Comparison of ENCODE assay signal across 20 cellular contexts in the genomic region with DNA sequence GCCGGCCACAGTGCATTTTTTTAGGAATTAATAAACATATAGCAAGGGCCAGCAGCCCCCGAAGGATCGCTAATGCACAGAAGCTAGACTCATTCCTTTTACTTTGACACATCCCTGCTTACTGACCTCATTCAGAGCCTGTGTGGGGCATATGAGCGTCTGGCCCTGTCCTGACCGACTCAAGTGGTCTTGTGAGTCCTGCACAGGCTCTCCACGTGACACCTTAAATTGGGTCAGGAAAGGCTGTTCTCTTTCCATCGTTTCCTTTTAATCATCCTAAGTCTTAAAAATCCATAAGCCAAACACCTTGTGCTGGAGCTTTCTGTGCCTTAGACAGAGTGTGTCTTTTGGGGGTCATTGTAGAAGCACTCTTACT. TPM values are rescaled to one million over a fixed set of nuclear protein-coding genes. Genes with fewer than 3 reads are reported as not detected.
DNase-seq lines count a peak whose midpoint lies in the region; ATAC-seq, FAIRE-seq and TF ChIP-seq lines count a peak whose summit lies in the region.
"Had no signal": no experiment of that assay in that cellular context is flagged by ENCODE, and none has a peak within 500 bp of the region (broad histone marks: within the 10 kb centered on the region; RNA-seq: fewer than 3 reads in every experiment).

No MANE protein-coding gene starts in this region.

- DNase-seq in activated CD4-positive, alpha-beta T cell treated with anti-CD3 and anti-CD28 coated beads, Interleukin-2, amount 10 ng/mL, durations not matched to agents 24 days and 14 days, result no peak
- no peak for DNase-seq in activated CD4-positive, alpha-beta T cell treated with anti-CD3 and anti-CD28 coated beads, Interleukin-2, amount 50 U/mL, for 4 hours
- peak; percentile 26 for DNase-seq in G401 (ENCODE audit: low spot score)
- no peak for DNase-seq in right atrium auricular region (ENCODE audit: low spot score)
- DNase-seq in HTR-8/SVneo (ENCODE audit: insufficient read length, low spot score), result no peak
- DNase-seq in NCI-H1092 (lab: John Stamatoyannopoulos, UW), result no peak
- DNase-seq: 8988T; activated effector memory CD4-positive, alpha-beta T cell treated with Interleukin-2 at 50 U/mL for 16 hours; CD4-positive, CD25-positive, alpha-beta regulatory T cell; cortex of kidney; islet precursor cell; NCI-H2029; NCI-H526 treated with DMSO at 0.1 percent for 48 hours; stimulated activated CD4-positive, alpha-beta T cell treated with anti-CD3 and anti-CD28 coated beads, Interleukin-12 subunit alpha, Interleukin-12 subunit beta, amount 100 ng/mL, for 4 hours; stimulated activated CD4-positive, alpha-beta T cell treated with anti-CD3 and anti-CD28 coated beads, Interleukin-4, amount 100 ng/mL, for 4 hours; stimulated activated naive CD4-positive, alpha-beta T cell treated with Interleukin-2 at 50 U/mL for 16 hours; upper lobe of right lung had no signal

- H3K27me3 ChIP-seq in right atrium auricular region, result no peaks in the 10 kb centered on the region
- H3K27me3 ChIP-seq in rectal smooth muscle tissue (ENCODE audit: control insufficient read depth, insufficient read depth, low read length), result no peaks in the 10 kb centered on the region
- H3K27me3 ChIP-seq: upper lobe of right lung had no signal

- in situ Hi-C loops in G401 (cut with HindIII; ENCODE audit: low sequenced_read_pairs), result no loop called here

- H3K4me1 ChIP-seq in right atrium auricular region (peaks cover 0 to 36% of the 10 kb centered on the region in 2 donors), rectal smooth muscle tissue (ENCODE audit: control insufficient read depth, insufficient read depth, low read length) (peaks cover 40% of the 10 kb centered on the region)
- H3K4me1 ChIP-seq: upper lobe of right lung had no signal

- peaks cover 16% of the 10 kb centered on the region for H3K4me1 Mint-ChIP-seq in activated CD4-positive, alpha-beta T cell treated with anti-CD3 and anti-CD28 coated beads, Interleukin-2, amount 10 ng/mL, durations not matched to agents 24 days and 14 days

- ATAC-seq in HG03342 (IDR thresholded peaks at IDR 0.05; ENCODE audit: unreplicated experiment), result no peak
- ATAC-seq: upper lobe of right lung had no signal

- H3K36me3 ChIP-seq in right atrium auricular region (peaks cover 15% of the 10 kb centered on the region), rectal smooth muscle tissue (ENCODE audit: control insufficient read depth, insufficient read depth, low read length) (peaks cover 21% of the 10 kb centered on the region)

- H3K27me3 Mint-ChIP-seq in activated CD4-positive, alpha-beta T cell treated with anti-CD3 and anti-CD28 coated beads, Interleukin-2, amount 10 ng/mL, durations not matched to agents 24 days and 14 days, result no peaks in the 10 kb centered on the region
- H3K27me3 Mint-ChIP-seq: CD4-positive, CD25-positive, alpha-beta regulatory T cell had no signal

- H3K27ac ChIP-seq in right atrium auricular region (peak overlapping the region; percentile 72 to 77), rectal smooth muscle tissue (ENCODE audit: low read depth, low read length) (peak overlapping the region; percentile 88)
- H3K27ac ChIP-seq: upper lobe of right lung had no signal

- H3K9me3 Mint-ChIP-seq in activated CD4-positive, alpha-beta T cell treated with anti-CD3 and anti-CD28 coated beads, Interleukin-2, amount 10 ng/mL, durations not matched to agents 24 days and 14 days, result no peaks in the 10 kb centered on the region
- H3K9me3 Mint-ChIP-seq: CD4-positive, CD25-positive, alpha-beta regulatory T cell had no signal

- H3K4me3 ChIP-seq in right atrium auricular region, result no peak overlapping the region
- H3K4me3 ChIP-seq in rectal smooth muscle tissue (ENCODE audit: low read length), result peak overlapping the region; percentile 4
- H3K4me3 ChIP-seq: lung, upper lobe of right lung had no signal

- H3K27ac Mint-ChIP-seq in activated CD4-positive, alpha-beta T cell treated with anti-CD3 and anti-CD28 coated beads, Interleukin-2, amount 10 ng/mL, durations not matched to agents 24 days and 14 days, result peak overlapping the region; percentile 4

- FAIRE-seq in HTR-8/SVneo (lab: Jason Lieb, UNC), result no peak

- intact Hi-C loops in activated CD4-positive, alpha-beta T cell treated with anti-CD3 and anti-CD28 coated beads, Interleukin-2, amount 10 ng/mL, durations not matched to agents 24 days and 14 days (cut with micrococcal nuclease), result no loop called here

- no peak for TF ChIP-seq CTCF in right atrium auricular region (IDR thresholded peaks at IDR 0.05)

- H3K9me3 ChIP-seq in right atrium auricular region, result no peaks in the 10 kb centered on the region
- H3K9me3 ChIP-seq: upper lobe of right lung had no signal

- H3K9ac ChIP-seq in rectal smooth muscle tissue (ENCODE audit: low read length), result no peak overlapping the region

- H3K36me3 Mint-ChIP-seq in activated CD4-positive, alpha-beta T cell treated with anti-CD3 and anti-CD28 coated beads, Interleukin-2, amount 10 ng/mL, durations not matched to agents 24 days and 14 days (ENCODE audit: low read depth), result peaks cover 48% of the 10 kb centered on the region

- H3K4me3 Mint-ChIP-seq in activated CD4-positive, alpha-beta T cell treated with anti-CD3 and anti-CD28 coated beads, Interleukin-2, amount 10 ng/mL, durations not matched to agents 24 days and 14 days, result no peak overlapping the region
- H3K4me3 Mint-ChIP-seq: CD4-positive, CD25-positive, alpha-beta regulatory T cell had no signal

RNA-seq across cellular contexts. Expression of a gene that starts 18.6 kb away (rescaled TPM):
- total RNA-seq in activated CD4-positive, alpha-beta T cell treated with anti-CD3 and anti-CD28 coated beads, Interleukin-2, amount 10 ng/mL, durations not matched to agents 24 days and 14 days, result 46.0 and 46.1 TPM in 2 replicates
- 19.5 and 22.3 TPM in 2 replicates for total RNA-seq in G401 (2014; rRNA removed; shearing (Covaris generic))
- 10 to 100 TPM; 44.1 to 50.7 TPM for total RNA-seq in right atrium auricular region

RNA-seq across cellular contexts. Expression of a gene that starts 18.8 kb away (rescaled TPM):
- total RNA-seq in activated CD4-positive, alpha-beta T cell treated with anti-CD3 and anti-CD28 coated beads, Interleukin-2, amount 10 ng/mL, durations not matched to agents 24 days and 14 days, result 140 and 143 TPM in 2 replicates
- 29.5 and 39.1 TPM in 2 replicates for total RNA-seq in G401 (2014; rRNA removed; shearing (Covaris generic))
- 10 to 100 TPM; 24.6 to 31.4 TPM for total RNA-seq in right atrium auricular region

RNA-seq across cellular contexts. Expression of a gene that starts 56.2 kb away (rescaled TPM):
- 17.0 and 18.3 TPM in 2 replicates for total RNA-seq in activated CD4-positive, alpha-beta T cell treated with anti-CD3 and anti-CD28 coated beads, Interleukin-2, amount 10 ng/mL, durations not matched to agents 24 days and 14 days
- not detected in 2 replicates for total RNA-seq in G401 (2014; rRNA removed; shearing (Covaris generic))
- 10 to 100 TPM in 1 of 2 donors, 1 to 10 TPM in 1; 9.5 to 11.7 TPM for total RNA-seq in right atrium auricular region

Comparison
In these comparisons a context has a peak if more than half of its experiments do, and no peak if none do; other contexts are left out.
1. RNA of a gene that starts 56.2 kb away (total RNA-seq): 17.0 to 18.3 TPM in activated CD4-positive, alpha-beta T cell treated with anti-CD3 and anti-CD28 coated beads, Interleukin-2, amount 10 ng/mL, durations not matched to agents 24 days and 14 days and 9.5 to 11.7 TPM in right atrium auricular region; not detected in G401; every median in the first group is over 10 times any median in the second.